Comparison of ENCODE assay signal across 8 cellular contexts in genomic region chr17:64025732-64026294, GRCh38. TPM values are rescaled to one million over a fixed set of nuclear protein-coding genes. Genes with fewer than 3 reads are reported as not detected.
DNase-seq lines count a peak whose midpoint lies in the region; FAIRE-seq and TF ChIP-seq lines count a peak whose summit lies in the region.

No MANE protein-coding gene starts in this region.

- POLR2A ChIA-PET in SK-N-SH (lab: Yijun Ruan, JAX), result no interaction called here

- no peak overlapping the region for H3K9ac ChIP-seq in SK-N-SH

- H3K9me2 ChIP-seq in SK-N-SH, result no peaks in the 10 kb centered on the region

- no peaks in the 10 kb centered on the region for H3K9me3 Mint-ChIP-seq in Calu3 (ENCODE audit: low read depth, unreplicated experiment)

- CTCF ChIA-PET in Calu3 (lab: Charles Lee) (interaction anchor here (0.6 to 2.2 kb wide), 7 partner anchors 16 to 124 kb away, joined by 3 to 12 read pairs (median 5); partner anchors contain the start of gene GH1), SK-N-SH (lab: Yijun Ruan, JAX) (interaction anchor here (0.6 to 17.1 kb wide), 90 partner anchors 7 to 415 kb away, joined by 3 to 810 read pairs (median 5); partner anchors contain the start of genes CD79B, CSHL1, ERN1 and GH1)

- H3K4me3 ChIP-seq in SK-N-SH (ENCODE audit: low read depth in 2 of 2, low read length in 1 of 2) (peak overlapping the region; percentile 18 to 19; a peak in 2 of 4 replicates), cardiac muscle cell (no peak overlapping the region)

- TF ChIP-seq EP300 in SK-N-SH (IDR thresholded peaks at IDR 0.05; ENCODE audit: borderline replicate concordance in 1 of 2, low read depth in 1 of 2, low read length in 1 of 2), result no peak

- H3K27me3 Mint-ChIP-seq in Calu3 (ENCODE audit: unreplicated experiment), result no peaks in the 10 kb centered on the region

- H3K79me2 ChIP-seq in SK-N-SH (ENCODE audit: insufficient read depth), result no peaks in the 10 kb centered on the region

- no peaks in the 10 kb centered on the region for H3K9me3 ChIP-seq in SK-N-SH
- no peaks in the 10 kb centered on the region for H3K9me3 ChIP-seq in cardiac muscle cell (ENCODE audit: low read depth)

- TF ChIP-seq CTCF in Calu3 (IDR thresholded peaks at IDR 0.05; ENCODE audit: unreplicated experiment) (peak; percentile 92), SK-N-SH (IDR thresholded peaks at IDR 0.05) (peak; percentile 99), cardiac muscle cell (IDR thresholded peaks at IDR 0.05; ENCODE audit: low read depth, low read length) (peak; percentile 97)

- peak overlapping the region; percentile 19 for H3K27ac Mint-ChIP-seq in Calu3 (ENCODE audit: unreplicated experiment)

- peak; percentile 17 for FAIRE-seq in urothelium cell line (lab: Jason Lieb, UNC)

- H3K4me1 ChIP-seq in SK-N-SH (ENCODE audit: control insufficient read depth in 1 of 2, insufficient read depth in 2 of 2, low read depth in 1 of 2, low read length in 1 of 2), result no peaks in the 10 kb centered on the region
- H3K4me1 ChIP-seq in cardiac muscle cell (ENCODE audit: low read depth), result no peaks in the 10 kb centered on the region

- H3K36me3 ChIP-seq in SK-N-SH (replicated peaks in 1 of 2; ENCODE audit: control insufficient read depth in 1 of 2, insufficient read depth in 2 of 2, low read length in 1 of 2) (no peaks in the 10 kb centered on the region), cardiac muscle cell (no peaks in the 10 kb centered on the region)

- peaks cover 8% of the 10 kb centered on the region for H3K4me1 Mint-ChIP-seq in Calu3 (ENCODE audit: low read depth, unreplicated experiment)

- DNase-seq in Calu3, result peak; percentile 85
- DNase-seq in GOT3 (lab: John Stamatoyannopoulos, UW), result peak; percentile 35
- DNase-seq in NAMALWA (ENCODE audit: low spot score), result peak; percentile 95
- DNase-seq in SK-N-SH, result peak; percentile 89
- DNase-seq in activated naive CD4-positive, alpha-beta T cell (lab: John Stamatoyannopoulos, UW), result peak; percentile 43 to 87 (median 74)
- peak; percentile 82 to 83 for DNase-seq in cardiac muscle cell (ENCODE audit: low read depth in 1 of 2, low spot score in 1 of 2)
- DNase-seq in putamen (ENCODE audit: low spot score), result peak; percentile 19
- DNase-seq in urothelium cell line (ENCODE audit: low spot score), result peak; percentile 94

- H3K4me3 Mint-ChIP-seq in Calu3 (ENCODE audit: low read depth, unreplicated experiment), result peak overlapping the region; percentile 74

- peaks cover 6% of the 10 kb centered on the region for H3K36me3 Mint-ChIP-seq in Calu3 (ENCODE audit: insufficient read depth, unreplicated experiment)

- no peaks in the 10 kb centered on the region for H4K20me1 ChIP-seq in SK-N-SH (ENCODE audit: insufficient read depth)

- WGBS in SK-N-SH (ENCODE audit: low lambda C conversion rate), result 12% methylated on average over 21 of the region's 21 CpGs

- H3F3A ChIP-seq in SK-N-SH (replicated peaks; ENCODE audit: insufficient read depth), result peaks cover 4% of the 10 kb centered on the region

- intact Hi-C loops in Calu3 (cut with micrococcal nuclease; ENCODE audit: unreplicated experiment), result loop anchor here (2.0 kb wide), 1 partner anchor 107 kb away; the partner anchor contains the start of gene GH1

- H2AFZ ChIP-seq in SK-N-SH (ENCODE audit: low read depth), result peak overlapping the region; percentile 18; the same call in 1 of the 2 replicates

- H3K27ac ChIP-seq in SK-N-SH (ENCODE audit: low read depth in 2 of 2, low read length in 1 of 2) (no peak overlapping the region), cardiac muscle cell (no peak overlapping the region)

- TF ChIP-seq RAD21 in SK-N-SH (IDR thresholded peaks at IDR 0.05; ENCODE audit: low read length), result peak; percentile 76

- BruUV-seq in Calu3 (replicated peaks; lab: Mats Ljungman, UMichigan), result no TSS peak

- H3K4me2 ChIP-seq in SK-N-SH, result peak overlapping the region; percentile 38; the same call in 1 of the 2 replicates

- H3K27me3 ChIP-seq in SK-N-SH (ENCODE audit: insufficient read depth) (no peaks in the 10 kb centered on the region), cardiac muscle cell (no peaks in the 10 kb centered on the region)

TF ChIP-seq in SK-N-SH, 30 proteins besides CTCF, POLR2A, EP300 and RAD21:
- TF ChIP-seq USF2 (IDR thresholded peaks at IDR 0.05; ENCODE audit: borderline replicate concordance, low read depth, low read length) (no peak), PBX3 (IDR thresholded peaks at IDR 0.05) (no peak), GABPA (IDR thresholded peaks at IDR 0.05; ENCODE audit: low read depth) (no peak), SMC3 (IDR thresholded peaks at IDR 0.05; ENCODE audit: low read depth, low read length) (peak; percentile 93), NRF1 (IDR thresholded peaks at IDR 0.05; ENCODE audit: low read depth, low read length) (no peak; the same call in 1 of the 2 replicates), RCOR1 (IDR thresholded peaks at IDR 0.05; ENCODE audit: low read length) (peak; percentile 86; the same call in 1 of the 2 replicates), FOXJ3 (CRISPR knock-in tag; IDR thresholded peaks at IDR 0.05) (no peak), ELF1 (IDR thresholded peaks at IDR 0.05) (no peak), TCF12 (IDR thresholded peaks at IDR 0.05) (no peak), FOSL2 (IDR thresholded peaks at IDR 0.05; ENCODE audit: borderline replicate concordance, low read depth) (no peak), POLR2AphosphoS5 (IDR thresholded peaks at IDR 0.05; ENCODE audit: low read depth, low read length) (no peak), GATA2 (CRISPR knock-in tag; IDR thresholded peaks at IDR 0.05) (no peak), TEAD4 (IDR thresholded peaks at IDR 0.05; ENCODE audit: borderline replicate concordance, insufficient read depth) (peak; percentile 20; the same call in 1 of the 2 replicates), YY1 (IDR thresholded peaks at IDR 0.05; ENCODE audit: low read depth) (no peak), RFX5 (IDR thresholded peaks at IDR 0.05; ENCODE audit: low read length) (no peak), RXRA (IDR thresholded peaks at IDR 0.05; ENCODE audit: borderline replicate concordance, low read depth) (no peak), MEF2A (IDR thresholded peaks at IDR 0.05; ENCODE audit: borderline replicate concordance, low read depth) (no peak), SIN3A (IDR thresholded peaks at IDR 0.05; ENCODE audit: borderline replicate concordance, low read depth, low read length) (no peak)

RNA-seq across cellular contexts. Expression of gene ICAM2, which starts 5.4 kb away (rescaled TPM):
- 3.6 and 4.4 TPM in 2 replicates for total RNA-seq in Calu3 (2022)
- 0.08 TPM in 1 of 2 replicates, not detected in the other for polyA plus RNA-seq in SK-N-SH (2012; rRNA removed)
- 0.08 and 0.14 TPM in 2 replicates for polyA plus RNA-seq in SK-N-SH (2012; cell fraction: cytosol; rRNA removed)
- polyA plus RNA-seq in SK-N-SH (2012; cell fraction: nucleus; rRNA removed), result 0.23 TPM in 1 of 2 replicates, not detected in the other
- not detected in 2 replicates for total RNA-seq in cardiac muscle cell
- 1.1 and 2.3 TPM in 2 replicates for polyA plus RNA-seq in cardiac muscle cell

RNA-seq across cellular contexts. Expression of gene PRR29, which starts 27.7 kb away (rescaled TPM):
- total RNA-seq in Calu3 (2022) (0.47 and 0.61 TPM in 2 replicates), cardiac muscle cell (2.9 and 3.6 TPM in 2 replicates)
- polyA plus RNA-seq in SK-N-SH (2012; rRNA removed) (2.5 and 2.7 TPM in 2 replicates), cardiac muscle cell (1.7 and 4.9 TPM in 2 replicates)
- polyA plus RNA-seq in SK-N-SH (2012; cell fraction: cytosol; rRNA removed), result 1.2 and 2.0 TPM in 2 replicates
- 9.8 and 10.5 TPM in 2 replicates for polyA plus RNA-seq in SK-N-SH (2012; cell fraction: nucleus; rRNA removed)

RNA-seq across cellular contexts. Expression of gene SCN4A, which starts 53.1 kb away (rescaled TPM):
- total RNA-seq in Calu3 (2022) (not detected in 2 replicates), cardiac muscle cell (0.63 and 0.78 TPM in 2 replicates)
- polyA plus RNA-seq in SK-N-SH (2012; rRNA removed) (not detected in 2 replicates), cardiac muscle cell (0.49 TPM in 1 of 2 replicates, not detected in the other)
- polyA plus RNA-seq in SK-N-SH (2012; cell fraction: cytosol; rRNA removed), result under 0.01 TPM in 1 of 2 replicates, not detected in the other
- not detected in 2 replicates for polyA plus RNA-seq in SK-N-SH (2012; cell fraction: nucleus; rRNA removed)

Comparison
In these comparisons a context has a peak if more than half of its experiments do, and no peak if none do; other contexts are left out.
1. DNase-seq: peak in every context shown above with its lines; median percentile 95 in NAMALWA; 94 in urothelium cell line; 89 in SK-N-SH; 85 in Calu3; 82 in cardiac muscle cell; 74 in activated naive CD4-positive, alpha-beta T cell; 35 in GOT3; 19 in putamen.